ENCODE assay signal across 8 cellular contexts in genomic region chr10:101569838-101570763, GRCh38. TPM values are rescaled to one million over a fixed set of nuclear protein-coding genes. Genes with fewer than 3 reads are reported as not detected.
A peak's percentile ranks its signal among the peaks of the same experiment; 100 is the strongest.
DNase-seq lines count a peak whose midpoint lies in the region; ATAC-seq and TF ChIP-seq lines count a peak whose summit lies in the region.

No MANE protein-coding gene starts in this region.

- intact Hi-C loops in left colon (cut with DNase I, micrococcal nuclease), result loop anchor here (5.0 kb wide), 1 partner anchor 358 kb away; no protein-coding TSS in a partner anchor

- peak; percentile 91 for DNase-seq in GM10266 (ENCODE audit: extremely low spot score)
- peak; percentile 53 for DNase-seq in NCI-H1694 (lab: John Stamatoyannopoulos, UW)
- peak; percentile 67 for DNase-seq in activated CD4-positive, alpha-beta T cell treated with anti-CD3 and anti-CD28 coated beads for 1 hour
- DNase-seq in chondrocyte (ENCODE audit: low spot score), result peak; percentile 78
- DNase-seq in left colon, result peak; percentile 68 to 91
- DNase-seq in stimulated activated CD4-positive, alpha-beta T cell treated with anti-CD3 and anti-CD28 coated beads, Interleukin-1b, Interleukin-23, amount 100 ng/mL, for 24 hours (ENCODE audit: low read depth in 4 of 4, low spot score in 1 of 4), result peak; percentile 52 to 82 (median 70)

- no peaks in the 10 kb centered on the region for H3K36me3 Mint-ChIP-seq in chondrocyte (ENCODE audit: low read depth)

- TF ChIP-seq CTCF in GM10266 (IDR thresholded peaks at IDR 0.05; ENCODE audit: control insufficient read depth, insufficient read depth, low read depth, missing control alignments), result peak; percentile 88
- peak; percentile 99 for TF ChIP-seq CTCF in chondrocyte (IDR thresholded peaks at IDR 0.05)

- H3K4me3 Mint-ChIP-seq in chondrocyte (ENCODE audit: unreplicated experiment), result peak overlapping the region; percentile 73

- peaks cover 18% of the 10 kb centered on the region for H3K4me1 Mint-ChIP-seq in chondrocyte (ENCODE audit: low read depth)

- peaks cover 3% of the 10 kb centered on the region for H3K9me3 Mint-ChIP-seq in chondrocyte (ENCODE audit: low read depth)

- H3K27ac Mint-ChIP-seq in chondrocyte (ENCODE audit: unreplicated experiment), result no peak overlapping the region

- H3K27me3 Mint-ChIP-seq in chondrocyte (ENCODE audit: low read depth), result peaks cover 19% of the 10 kb centered on the region

- ATAC-seq in HG02610 (IDR thresholded peaks at IDR 0.05; ENCODE audit: unreplicated experiment) (peak; percentile 57), left colon (peak; percentile 92), GM19467 (IDR thresholded peaks at IDR 0.05; ENCODE audit: unreplicated experiment) (no peak)

RNA-seq across cellular contexts. Expression of gene POLL, which starts 18.0 kb away (rescaled TPM):
- total RNA-seq in chondrocyte (21.2 to 31.0 TPM (median 23.4 TPM) in 3 replicates), left colon (10 to 100 TPM; 27.1 to 28.6 TPM)

RNA-seq across cellular contexts. Expression of gene DPCD, which starts 18.0 kb away (rescaled TPM):
- 13.9 to 19.0 TPM (median 18.3 TPM) in 3 replicates for total RNA-seq in chondrocyte
- total RNA-seq in left colon, result 10 to 100 TPM in 1 of 2 donors, 1 to 10 TPM in 1; 7.3 to 12.9 TPM
